ENCODE assay signal across 14 cellular contexts in the genomic region with DNA sequence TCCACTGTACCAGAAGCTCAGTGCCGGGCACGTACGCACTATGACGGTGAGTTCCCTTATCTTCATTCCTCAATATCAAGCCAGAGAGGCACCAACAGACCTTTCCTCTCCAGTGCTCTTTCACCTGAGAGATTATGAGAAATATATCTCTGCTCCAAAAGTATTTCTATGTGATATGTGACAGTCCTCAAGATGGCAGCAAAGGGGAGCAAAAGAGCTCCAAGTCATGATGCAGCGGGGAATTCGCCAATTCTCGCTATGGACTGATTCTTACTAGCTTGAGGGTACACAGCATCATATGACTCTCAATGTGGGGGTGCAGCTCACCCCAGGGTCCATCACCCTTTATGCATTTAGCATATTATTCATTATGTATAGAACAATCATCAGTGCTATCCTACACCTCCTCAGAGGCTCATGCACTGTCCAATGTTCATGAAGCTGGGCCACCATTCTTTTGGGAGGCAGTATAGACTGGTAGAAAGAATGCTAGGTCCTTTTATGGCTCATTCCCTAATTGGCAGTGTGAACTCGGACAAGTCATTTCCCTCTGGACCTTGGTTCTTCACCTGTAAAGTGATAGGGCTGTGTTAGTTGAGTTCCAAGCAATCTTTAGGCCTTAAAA. TPM values are rescaled to one million over a fixed set of nuclear protein-coding genes. Genes with fewer than 3 reads are reported as not detected.
A peak's percentile ranks its signal among the peaks of the same experiment; 100 is the strongest.
DNase-seq lines count a peak whose midpoint lies in the region; ATAC-seq and TF ChIP-seq lines count a peak whose summit lies in the region.
"Had no signal": no experiment of that assay in that cellular context is flagged by ENCODE, and none has a peak within 500 bp of the region (broad histone marks: within the 10 kb centered on the region; RNA-seq: fewer than 3 reads in every experiment).

No MANE protein-coding gene starts in this region.

- H3K27ac ChIP-seq in SJCRH30, result no peak overlapping the region
- H3K27ac ChIP-seq: thoracic aorta had no signal

- no peak overlapping the region for H3K27ac Mint-ChIP-seq in type B pancreatic cell
- H3K27ac Mint-ChIP-seq in nephron progenitor cell, result no peak overlapping the region
- H3K27ac Mint-ChIP-seq: CD8-positive, alpha-beta T cell; dendritic cell treated with granulocyte-macrophage colony-stimulating factor and Interleukin-4, amounts not matched to agents 40 ng/mL and 50 ng/mL, for 4 days had no signal

- ATAC-seq in left ventricle myocardium superior, result no peak
- no peak for ATAC-seq in HG03432 (IDR thresholded peaks at IDR 0.05; ENCODE audit: unreplicated experiment)
- ATAC-seq: CD8-positive, alpha-beta T cell had no signal

- H3K4me3 Mint-ChIP-seq in type B pancreatic cell, result no peak overlapping the region
- H3K4me3 Mint-ChIP-seq in nephron progenitor cell, result no peak overlapping the region
- H3K4me3 Mint-ChIP-seq: CD8-positive, alpha-beta T cell; dendritic cell treated with granulocyte-macrophage colony-stimulating factor and Interleukin-4, amounts not matched to agents 40 ng/mL and 50 ng/mL, for 4 days had no signal

- H3K36me3 ChIP-seq in SJCRH30, result no peaks in the 10 kb centered on the region
- H3K36me3 ChIP-seq: thoracic aorta had no signal

- TF ChIP-seq CTCF in type B pancreatic cell (conservative IDR thresholded peaks at IDR 0.05) (peak; percentile 43), nephron progenitor cell (IDR thresholded peaks at IDR 0.05) (no peak)

- H3K4me1 Mint-ChIP-seq in type B pancreatic cell (ENCODE audit: unreplicated experiment) (peaks cover 5% of the 10 kb centered on the region), nephron progenitor cell (peaks cover 8% of the 10 kb centered on the region)

- no peak overlapping the region for H3K4me3 ChIP-seq in SJCRH30
- H3K4me3 ChIP-seq: thoracic aorta had no signal

- H3K9me3 ChIP-seq in SJCRH30 (replicated peaks), result no peaks in the 10 kb centered on the region
- H3K9me3 ChIP-seq: thoracic aorta had no signal

- intact Hi-C loops in cardiac septum (cut with DNase I), result no loop called here
- intact Hi-C loops in left ventricle myocardium superior (cut with micrococcal nuclease), result no loop called here

- H3K27me3 ChIP-seq in SJCRH30, result no peaks in the 10 kb centered on the region

- H3K36me3 Mint-ChIP-seq in type B pancreatic cell, result no peaks in the 10 kb centered on the region
- H3K36me3 Mint-ChIP-seq in nephron progenitor cell (ENCODE audit: low read depth), result no peaks in the 10 kb centered on the region
- H3K36me3 Mint-ChIP-seq: CD8-positive, alpha-beta T cell had no signal

- H3K27me3 Mint-ChIP-seq in type B pancreatic cell, result no peaks in the 10 kb centered on the region
- peaks cover 3% of the 10 kb centered on the region for H3K27me3 Mint-ChIP-seq in nephron progenitor cell (ENCODE audit: low read depth, poor library complexity)
- H3K27me3 Mint-ChIP-seq: dendritic cell treated with granulocyte-macrophage colony-stimulating factor and Interleukin-4, amounts not matched to agents 40 ng/mL and 50 ng/mL, for 4 days had no signal

- DNase-seq in cardiac septum (ENCODE audit: low spot score) (peak; percentile 41), left ventricle myocardium superior (no peak), OCI-M1 (lab: John Stamatoyannopoulos, UW) (peak; percentile 43), dermis blood vessel endothelial cell (peak; percentile 33), type B pancreatic cell (ENCODE audit: extremely low spot score, unreplicated experiment) (no peak), SJCRH30 (no peak), nephron progenitor cell (no peak)
- DNase-seq: activated CD4-positive, alpha-beta T cell treated with anti-CD3 and anti-CD28 coated beads for 4 hours; CD8-positive, alpha-beta T cell; hippocampal formation; NCI-H2029 had no signal

- H3K9me3 Mint-ChIP-seq in type B pancreatic cell, result no peaks in the 10 kb centered on the region
- H3K9me3 Mint-ChIP-seq in nephron progenitor cell, result peaks cover 68% of the 10 kb centered on the region
- H3K9me3 Mint-ChIP-seq: CD8-positive, alpha-beta T cell; dendritic cell treated with granulocyte-macrophage colony-stimulating factor and Interleukin-4, amounts not matched to agents 40 ng/mL and 50 ng/mL, for 4 days had no signal

- H3K4me1 ChIP-seq in SJCRH30, result no peaks in the 10 kb centered on the region

RNA-seq across cellular contexts. Expression of gene IQSEC2, which starts 12.8 kb away (rescaled TPM):
- total RNA-seq in cardiac septum (11.6 TPM), left ventricle myocardium superior (12.0 TPM), dermis blood vessel endothelial cell (1.8 and 3.9 TPM in 2 replicates), type B pancreatic cell (ENCODE audit: low replicate concordance) (8.2 and 10.9 TPM in 2 replicates)
- 1.8 and 2.2 TPM in 2 replicates for total RNA-seq in SJCRH30 (2014; rRNA removed; shearing (Covaris generic))

Comparison
In these comparisons a context has a peak if more than half of its experiments do, and no peak if none do; other contexts are left out.
1. DNase-seq: peak in cardiac septum (single experiment), OCI-M1 (single experiment) and dermis blood vessel endothelial cell (single experiment); none in left ventricle myocardium superior (single experiment), type B pancreatic cell (single experiment), SJCRH30 (0 of 2) and nephron progenitor cell (single experiment).